25 cellular contexts compared by ENCODE assay signal in genomic region chr12:103805961-103806360, GRCh38. TPM values are rescaled to one million over a fixed set of nuclear protein-coding genes. Genes with fewer than 3 reads are reported as not detected.
A peak's percentile ranks its signal among the peaks of the same experiment; 100 is the strongest.
DNase-seq lines count a peak whose midpoint lies in the region; ATAC-seq, FAIRE-seq and TF ChIP-seq lines count a peak whose summit lies in the region.
"Had no signal": no experiment of that assay in that cellular context is flagged by ENCODE, and none has a peak within 500 bp of the region (broad histone marks: within the 10 kb centered on the region; RNA-seq: fewer than 3 reads in every experiment).

No MANE protein-coding gene starts in this region.

- no peak for DNase-seq in RWPE1 (ENCODE audit: low spot score)
- no peak for DNase-seq in H1 (ENCODE audit: low read depth in 1 of 2, low spot score in 2 of 2)
- DNase-seq in progenitor cell of endocrine pancreas (ENCODE audit: low spot score, unreplicated experiment): no peak
- no peak for DNase-seq in activated CD4-positive, alpha-beta memory T cell treated with anti-CD3 and anti-CD28 coated beads for 36 hours
- no peak for DNase-seq in SKM-1 (lab: John Stamatoyannopoulos, UW; ENCODE audit: unreplicated experiment)
- DNase-seq in effector CD8-positive, alpha-beta T cell (lab: John Stamatoyannopoulos, UW): no peak
- DNase-seq: activated CD8-positive, alpha-beta T cell treated with anti-CD3 and anti-CD28 coated beads for 36 hours; activated T-cell treated with anti-CD3 and anti-CD28 coated beads, Interleukin-2, amount 50 U/mL, for 4 hours; CD4-positive, alpha-beta memory T cell; KG1; left colon; NCI-H1092; NCI-H2081 treated with DMSO at 0.1 percent for 48 hours; NCI-H510A; SHP77; stimulated activated CD4-positive, alpha-beta T cell treated with anti-CD3 and anti-CD28 coated beads, Interleukin-12 subunit alpha, Interleukin-12 subunit beta, amount 100 ng/mL, for 4 hours; stimulated activated CD8-positive, alpha-beta memory T cell treated with anti-CD3 and anti-CD28 coated beads, Interleukin-4, amount 100 ng/mL, for 48 hours; T-helper 17 cell had no signal

- no peak overlapping the region for H4K91ac ChIP-seq in H1 (replicated peaks; ENCODE audit: insufficient read length, low read length)

- no peaks in the 10 kb centered on the region for H3K79me1 ChIP-seq in H1 (ENCODE audit: low read depth, low read length)

- TF ChIP-seq POLR2A in H1 (IDR thresholded peaks at IDR 0.05; ENCODE audit: control extremely low read depth in 1 of 2, low read depth in 2 of 2, low read length in 2 of 2): no peak

- no peak overlapping the region for H2BK5ac ChIP-seq in H1 (ENCODE audit: low read depth, low read length)

- H3K9ac ChIP-seq in H1 (replicated peaks in 1 of 4; ENCODE audit: extremely low read depth in 1 of 4, low read depth in 3 of 4, low read length in 3 of 4): no peak overlapping the region

- H3K4me3 ChIP-seq in H1 (ENCODE audit: extremely low read depth in 1 of 4, insufficient read depth in 2 of 4, low read depth in 3 of 4, low read length in 4 of 4): no peak overlapping the region
- H3K4me3 ChIP-seq: body of pancreas had no signal

- no peak overlapping the region for H3K23ac ChIP-seq in H1 (ENCODE audit: insufficient read length)

- peak overlapping the region; percentile 61; the same call in 1 of the 2 replicates for H2BK15ac ChIP-seq in H1 (ENCODE audit: low read length)

- no peak overlapping the region for H2BK20ac ChIP-seq in H1 (ENCODE audit: low read length)

- H2BK120ac ChIP-seq in H1 (replicated peaks; ENCODE audit: low read depth, low read length): no peak overlapping the region

- peaks cover 0 to 4% (median 1%) of the 10 kb centered on the region in 4 experiments; a peak in 2 of 8 replicates for H3K36me3 ChIP-seq in H1 (ENCODE audit: control insufficient read depth in 2 of 4, insufficient read depth in 4 of 4, low read length in 3 of 4)
- H3K36me3 ChIP-seq: WERI-Rb-1 had no signal

- H3K23me2 ChIP-seq in H1 (ENCODE audit: low read depth, low read length): no peaks in the 10 kb centered on the region

- H2AFZ ChIP-seq in H1 (ENCODE audit: low read length): no peak overlapping the region

- H3K79me2 ChIP-seq in H1 (ENCODE audit: control insufficient read depth in 1 of 2, insufficient read depth in 2 of 2, low read length in 2 of 2): no peaks in the 10 kb centered on the region

- no peaks in the 10 kb centered on the region for H3K4me1 ChIP-seq in H1 (replicated peaks in 1 of 4; ENCODE audit: control insufficient read depth in 3 of 4, insufficient read depth in 4 of 4, low read length in 3 of 4)

- no peaks in the 10 kb centered on the region for H3K9me3 ChIP-seq in H1 (ENCODE audit: insufficient read depth in 2 of 2, low read depth in 1 of 2, low read length in 1 of 2)
- H3K9me3 ChIP-seq: body of pancreas had no signal

- FAIRE-seq in H1 (lab: Jason Lieb, UNC): no peak

- H3K4me1 Mint-ChIP-seq in progenitor cell of endocrine pancreas (ENCODE audit: low read depth): peaks cover 17% of the 10 kb centered on the region
- no peaks in the 10 kb centered on the region for H3K4me1 Mint-ChIP-seq in activated CD4-positive, alpha-beta memory T cell treated with anti-CD3 and anti-CD28 coated beads for 36 hours (ENCODE audit: low read depth)
- H3K4me1 Mint-ChIP-seq: activated naive CD4-positive, alpha-beta T cell treated with anti-CD3 and anti-CD28 coated beads, Interleukin-2, amount 50 U/mL, for 24 hours had no signal

- ATAC-seq in HG03565 (IDR thresholded peaks at IDR 0.05; ENCODE audit: unreplicated experiment): no peak
- ATAC-seq: activated CD8-positive, alpha-beta T cell treated with anti-CD3 and anti-CD28 coated beads for 36 hours; activated T-cell treated with anti-CD3 and anti-CD28 coated beads, Interleukin-2, amount 50 U/mL, for 4 hours; body of pancreas; left colon; T-helper 17 cell had no signal

- H3K4ac ChIP-seq in H1 (replicated peaks; ENCODE audit: insufficient read length, low read depth, low read length): no peak overlapping the region

- CTCF ChIA-PET in RWPE1 (lab: Yijun Ruan, JAX) (no interaction called here), H1 (lab: Charles Lee; ENCODE audit: partially characterized antibody) (interaction anchor here (0.5 kb wide), 1 partner anchor 82 kb away, joined by 5 read pairs; no protein-coding TSS in a partner anchor)
- CTCF ChIA-PET in activated CD4-positive, alpha-beta memory T cell treated with anti-CD3 and anti-CD28 coated beads for 36 hours (lab: Charles Lee): interaction anchor here (0.6 kb wide), 1 partner anchor 951 kb away, joined by 3 read pairs; no protein-coding TSS in a partner anchor

- H4K8ac ChIP-seq in H1 (ENCODE audit: extremely low read depth, insufficient read depth, low read length): no peak overlapping the region

- no peaks in the 10 kb centered on the region for H3K27me3 Mint-ChIP-seq in progenitor cell of endocrine pancreas
- no peaks in the 10 kb centered on the region for H3K27me3 Mint-ChIP-seq in activated CD4-positive, alpha-beta memory T cell treated with anti-CD3 and anti-CD28 coated beads for 36 hours
- H3K27me3 Mint-ChIP-seq: activated CD8-positive, alpha-beta T cell treated with anti-CD3 and anti-CD28 coated beads for 36 hours; activated naive CD4-positive, alpha-beta T cell treated with anti-CD3 and anti-CD28 coated beads, Interleukin-2, amount 50 U/mL, for 24 hours; CD4-positive, alpha-beta memory T cell; T-helper 17 cell had no signal

- H4K20me1 ChIP-seq in H1 (replicated peaks in 1 of 2; ENCODE audit: control insufficient read depth in 1 of 2, insufficient read depth in 2 of 2, low read length in 2 of 2): peaks cover 0 to 3% of the 10 kb centered on the region in 2 experiments

- H4K5ac ChIP-seq in H1 (ENCODE audit: insufficient read length, low read depth, low read length): no peak overlapping the region

- 92% methylated on average over 3 of the region's 3 CpGs; no CpG with 5 or more reads in 1 of the 2 experiments for WGBS in H1 (ENCODE audit: extremely low coverage in 1 of 2, insufficient coverage in 1 of 2, insufficient read length in 1 of 2, insufficient replicate concordance in 2 of 2, low coverage in 1 of 2, low lambda C conversion rate in 2 of 2, missing lambda C conversion rate in 1 of 2), 2 experiments

- H3K56ac ChIP-seq in H1 (replicated peaks; ENCODE audit: insufficient read length, low read depth, low read length): no peak overlapping the region

- no peak overlapping the region for H2AK5ac ChIP-seq in H1 (ENCODE audit: low read depth, low read length)

- peaks cover 13% of the 10 kb centered on the region for H3K36me3 Mint-ChIP-seq in progenitor cell of endocrine pancreas (ENCODE audit: insufficient read depth)
- H3K36me3 Mint-ChIP-seq in activated CD4-positive, alpha-beta memory T cell treated with anti-CD3 and anti-CD28 coated beads for 36 hours: peaks cover 11% of the 10 kb centered on the region

- TF ChIP-seq EP300 in H1 (IDR thresholded peaks at IDR 0.05; ENCODE audit: borderline replicate concordance in 1 of 2, low read depth in 2 of 2, low read length in 2 of 2): no peak

- no peaks in the 10 kb centered on the region for H3K27me3 ChIP-seq in H1 (replicated peaks in 1 of 4; ENCODE audit: control insufficient read depth in 3 of 4, extremely low read depth in 1 of 4, insufficient read depth in 3 of 4, low read length in 3 of 4)
- H3K27me3 ChIP-seq: body of pancreas had no signal

- intact Hi-C loops in activated CD4-positive, alpha-beta memory T cell treated with anti-CD3 and anti-CD28 coated beads for 36 hours (cut with micrococcal nuclease): no loop called here

- H3K27ac ChIP-seq in C4-2B (peak overlapping the region; percentile 17; the same call in 1 of the 2 replicates), RWPE1 (peak overlapping the region; percentile 67), H1 (ENCODE audit: low read depth, low read length) (no peak overlapping the region)
- H3K27ac ChIP-seq: body of pancreas, WERI-Rb-1 had no signal

- no peak overlapping the region for H3K14ac ChIP-seq in H1 (ENCODE audit: insufficient read length)

- H3K4me2 ChIP-seq in H1 (ENCODE audit: insufficient read depth in 1 of 2, low read depth in 2 of 2, low read length in 2 of 2): no peak overlapping the region

- no peaks in the 10 kb centered on the region for H3K9me3 Mint-ChIP-seq in progenitor cell of endocrine pancreas (ENCODE audit: low read depth)
- no peaks in the 10 kb centered on the region for H3K9me3 Mint-ChIP-seq in activated CD4-positive, alpha-beta memory T cell treated with anti-CD3 and anti-CD28 coated beads for 36 hours
- H3K9me3 Mint-ChIP-seq: activated CD8-positive, alpha-beta T cell treated with anti-CD3 and anti-CD28 coated beads for 36 hours; activated naive CD4-positive, alpha-beta T cell treated with anti-CD3 and anti-CD28 coated beads, Interleukin-2, amount 50 U/mL, for 24 hours; activated T-cell treated with anti-CD3 and anti-CD28 coated beads, Interleukin-2, amount 50 U/mL, for 4 hours; CD4-positive, alpha-beta memory T cell; mesothelial cell of epicardium; neural crest cell had no signal

- no peak for TF ChIP-seq RAD21 in H1 (IDR thresholded peaks at IDR 0.05 in 1 of 2, conservative IDR thresholded peaks at IDR 0.05 in 1 of 2; ENCODE audit: low read depth in 2 of 2, low read length in 2 of 2)

- H3K27ac Mint-ChIP-seq in progenitor cell of endocrine pancreas: peak overlapping the region; percentile 23
- no peak overlapping the region for H3K27ac Mint-ChIP-seq in activated CD4-positive, alpha-beta memory T cell treated with anti-CD3 and anti-CD28 coated beads for 36 hours
- H3K27ac Mint-ChIP-seq: activated CD8-positive, alpha-beta T cell treated with anti-CD3 and anti-CD28 coated beads for 36 hours; activated naive CD4-positive, alpha-beta T cell treated with anti-CD3 and anti-CD28 coated beads, Interleukin-2, amount 50 U/mL, for 24 hours; CD4-positive, alpha-beta memory T cell; mesothelial cell of epicardium; T-helper 17 cell had no signal

- H2BK12ac ChIP-seq in H1 (ENCODE audit: low read depth, low read length): no peak overlapping the region

- no peak overlapping the region for H3K18ac ChIP-seq in H1 (ENCODE audit: extremely low read depth, low read length)

- no peak overlapping the region for H3K4me3 Mint-ChIP-seq in progenitor cell of endocrine pancreas (ENCODE audit: low read depth)
- no peak overlapping the region for H3K4me3 Mint-ChIP-seq in activated CD4-positive, alpha-beta memory T cell treated with anti-CD3 and anti-CD28 coated beads for 36 hours
- H3K4me3 Mint-ChIP-seq: activated CD8-positive, alpha-beta T cell treated with anti-CD3 and anti-CD28 coated beads for 36 hours; activated naive CD4-positive, alpha-beta T cell treated with anti-CD3 and anti-CD28 coated beads, Interleukin-2, amount 50 U/mL, for 24 hours; activated T-cell treated with anti-CD3 and anti-CD28 coated beads, Interleukin-2, amount 50 U/mL, for 4 hours; mesothelial cell of epicardium; neural crest cell; T-helper 17 cell had no signal

- POLR2A ChIA-PET in RWPE1 (lab: Yijun Ruan, JAX; ENCODE audit: low non-redundant PET): no interaction called here
- POLR2A ChIA-PET in H1 (lab: Charles Lee; ENCODE audit: partially characterized antibody): no interaction called here
- POLR2A ChIA-PET in activated CD4-positive, alpha-beta memory T cell treated with anti-CD3 and anti-CD28 coated beads for 36 hours (lab: Charles Lee): interaction anchor here (0.7 kb wide), 1 partner anchor 58 kb away, joined by 3 read pairs; no protein-coding TSS in a partner anchor

- TF ChIP-seq CTCF in C4-2B (conservative IDR thresholded peaks at IDR 0.05) (no peak), RWPE1 (conservative IDR thresholded peaks at IDR 0.05; ENCODE audit: low read depth) (no peak), H1 (IDR thresholded peaks at IDR 0.05; ENCODE audit: control extremely low read depth in 1 of 3, insufficient read depth in 1 of 3, low read depth in 1 of 3, low read length in 3 of 3) (no peak), progenitor cell of endocrine pancreas (IDR thresholded peaks at IDR 0.05; ENCODE audit: unreplicated experiment) (no peak)

RNA-seq across cellular contexts. Expression of gene NT5DC3, which starts 35.1 kb away (rescaled TPM):
- total RNA-seq in H1 (2021; fragmentation: NEBNext Ultra II Directional; extraction: Animal tissue kit (Norgen Biotek cat#: 25700)): 11.9 and 14.8 TPM in 2 replicates
- 4.1 and 5.4 TPM in 2 replicates for polyA plus RNA-seq in H1 (2011; rRNA removed)
- polyA plus RNA-seq in H1 (2011; cell fraction: cytosol; rRNA removed): 4.9 TPM
- polyA plus RNA-seq in H1 (2011; cell fraction: nucleus; rRNA removed): 5.4 TPM
- 5.2 to 8.3 TPM (median 6.4 TPM) in 4 replicates for polyA plus RNA-seq in H1 (2012, experiment 1 of 2)
- 0.63 TPM for polyA plus RNA-seq in H1 (2012, experiment 2 of 2)
- polyA plus RNA-seq in H1 (2013, experiment 1 of 2): 4.5 TPM
- 4.9 TPM for polyA plus RNA-seq in H1 (2013, experiment 2 of 2)
- polyA minus RNA-seq in H1 (2011; rRNA and poly(A)+ RNA removed): 8.4 and 9.0 TPM in 2 replicates
- polyA minus RNA-seq in H1 (2011; cell fraction: cytosol; rRNA and poly(A)+ RNA removed): 5.0 TPM
- polyA minus RNA-seq in H1 (2011; cell fraction: nucleus; rRNA and poly(A)+ RNA removed): 9.2 TPM
- 13.9 and 15.4 TPM in 2 replicates for total RNA-seq in progenitor cell of endocrine pancreas
- total RNA-seq in activated CD4-positive, alpha-beta memory T cell treated with anti-CD3 and anti-CD28 coated beads for 36 hours: 1 to 10 TPM; 6.8 to 7.5 TPM
